In the genomic region with DNA sequence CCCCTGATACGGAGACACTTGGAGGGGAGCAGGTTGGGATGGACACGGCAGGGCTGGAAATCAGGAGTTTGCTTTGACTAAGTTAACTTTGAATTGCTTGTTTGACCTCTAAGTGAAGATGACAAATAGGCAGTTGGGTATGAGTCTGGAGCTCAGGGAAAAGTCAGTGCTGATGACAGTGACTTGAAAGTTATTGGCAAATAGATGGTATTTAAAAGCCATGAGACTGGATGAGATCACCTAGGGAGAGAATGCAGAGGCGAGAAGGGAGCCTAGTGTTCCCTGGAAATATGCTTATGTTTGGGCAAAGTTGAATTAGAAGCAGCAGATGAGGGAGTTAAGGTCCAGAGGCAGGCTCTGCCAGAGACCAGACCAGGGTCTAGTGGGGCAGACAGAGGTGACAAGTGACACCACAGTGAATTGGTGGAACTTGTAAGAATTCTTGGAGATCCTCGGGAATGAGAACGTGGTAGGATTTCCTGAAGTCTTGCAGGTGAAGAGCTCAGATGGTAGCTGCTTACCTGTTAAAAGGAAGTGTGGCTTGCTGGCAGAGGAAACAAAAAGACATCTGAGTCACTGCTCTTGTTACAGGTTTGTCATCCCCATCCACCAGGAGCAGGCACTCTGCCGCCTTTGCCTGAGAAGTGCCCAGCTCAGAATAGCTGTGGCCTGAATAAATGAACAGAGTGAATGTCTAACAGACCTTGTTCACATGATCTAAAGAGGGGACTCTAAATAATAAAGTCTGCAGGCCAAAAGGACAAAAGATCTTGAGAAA, we compare ENCODE assay signal across 1 cellular context.
TF ChIP-seq lines count a peak whose summit lies in the region.

No MANE protein-coding gene starts in this region.

TF ChIP-seq in IMR-90, 13 proteins besides CTCF, POLR2A, EP300 and RAD21:
- TF ChIP-seq BHLHE40 (IDR thresholded peaks at IDR 0.05; ENCODE audit: low read depth, low read length): no peak
- TF ChIP-seq CEBPB (IDR thresholded peaks at IDR 0.05; ENCODE audit: low read depth, low read length): peak; percentile 28; the same call in 1 of the 2 replicates
- no peak for TF ChIP-seq RCOR1 (IDR thresholded peaks at IDR 0.05; ENCODE audit: insufficient replicate concordance, low read length)
- TF ChIP-seq, protein P1, sequence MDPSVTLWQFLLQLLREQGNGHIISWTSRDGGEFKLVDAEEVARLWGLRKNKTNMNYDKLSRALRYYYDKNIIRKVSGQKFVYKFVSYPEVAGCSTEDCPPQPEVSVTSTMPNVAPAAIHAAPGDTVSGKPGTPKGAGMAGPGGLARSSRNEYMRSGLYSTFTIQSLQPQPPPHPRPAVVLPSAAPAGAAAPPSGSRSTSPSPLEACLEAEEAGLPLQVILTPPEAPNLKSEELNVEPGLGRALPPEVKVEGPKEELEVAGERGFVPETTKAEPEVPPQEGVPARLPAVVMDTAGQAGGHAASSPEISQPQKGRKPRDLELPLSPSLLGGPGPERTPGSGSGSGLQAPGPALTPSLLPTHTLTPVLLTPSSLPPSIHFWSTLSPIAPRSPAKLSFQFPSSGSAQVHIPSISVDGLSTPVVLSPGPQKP (IDR thresholded peaks at IDR 0.05; ENCODE audit: borderline replicate concordance, low read depth, low read length): no peak
TF ChIP-seq in IMR-90: peak in this region for 1.
